10 cellular contexts compared by ENCODE assay signal in genomic region chr11:3123316-3123715, GRCh38. TPM values are rescaled to one million over a fixed set of nuclear protein-coding genes. Genes with fewer than 3 reads are reported as not detected.
DNase-seq lines count a peak whose midpoint lies in the region; ATAC-seq and TF ChIP-seq lines count a peak whose summit lies in the region.
"Had no signal": no experiment of that assay in that cellular context is flagged by ENCODE, and none has a peak within 500 bp of the region (broad histone marks: within the 10 kb centered on the region; RNA-seq: fewer than 3 reads in every experiment).

No MANE protein-coding gene starts in this region.

- TF ChIP-seq CTCF in dorsolateral prefrontal cortex (IDR thresholded peaks at IDR 0.05 in 54 of 56, conservative IDR thresholded peaks at IDR 0.05 in 2 of 56; ENCODE audit: low read depth in 1 of 56, partially characterized antibody in 56 of 56) = no peak

- intact Hi-C loops in dorsolateral prefrontal cortex (cut with DNase I) = no loop called here

- peaks cover 13 to 60% (median 43%) of the 10 kb centered on the region in 10 experiments for H3K4me1 ChIP-seq in BLaER1 treated with 17β-estradiol and CSF1 and Interleukin-3, amounts not matched to agents 10 nM and 100 nM
- peaks cover 31% of the 10 kb centered on the region for H3K4me1 ChIP-seq in muscle layer of colon (ENCODE audit: insufficient read depth, low read length)
- H3K4me1 ChIP-seq: Caco-2 had no signal

- ATAC-seq in GM21515 (IDR thresholded peaks at IDR 0.05; ENCODE audit: unreplicated experiment) (no peak), GM18868 (IDR thresholded peaks at IDR 0.05; ENCODE audit: unreplicated experiment) (no peak)

- H3K36me3 ChIP-seq in BLaER1 treated with 17β-estradiol and CSF1 and Interleukin-3, amounts not matched to agents 10 nM and 100 nM = peaks cover 38 to 88% (median 50%) of the 10 kb centered on the region in 11 experiments
- peaks cover 39% of the 10 kb centered on the region for H3K36me3 ChIP-seq in muscle layer of colon (ENCODE audit: insufficient read depth, low read length)

- peak overlapping the region in 4 of 11 experiments; percentile 72 to 92 (median 83); a peak in 7 of 22 replicates for H3K4me2 ChIP-seq in BLaER1 treated with 17β-estradiol and CSF1 and Interleukin-3, amounts not matched to agents 10 nM and 100 nM

- H3K27me3 ChIP-seq in BLaER1 treated with 17β-estradiol and CSF1 and Interleukin-3, amounts not matched to agents 10 nM and 100 nM = no peaks in the 10 kb centered on the region
- H3K27me3 ChIP-seq in dorsolateral prefrontal cortex (no peaks in the 10 kb centered on the region), muscle layer of colon (ENCODE audit: control insufficient read depth in 1 of 2, insufficient read depth in 2 of 2, low read length in 2 of 2) (no peaks in the 10 kb centered on the region)

- peaks cover 11 to 24% (median 20%) of the 10 kb centered on the region in 11 experiments; a peak in 20 of 22 replicates for H3K9me3 ChIP-seq in BLaER1 treated with 17β-estradiol and CSF1 and Interleukin-3, amounts not matched to agents 10 nM and 100 nM (replicated peaks in 1 of 11)
- no peaks in the 10 kb centered on the region for H3K9me3 ChIP-seq in muscle layer of colon (ENCODE audit: low read length)
- H3K9me3 ChIP-seq: Caco-2 had no signal

- no peak overlapping the region for H3K4me3 ChIP-seq in BLaER1 treated with 17β-estradiol and CSF1 and Interleukin-3, amounts not matched to agents 10 nM and 100 nM
- H3K4me3 ChIP-seq in dorsolateral prefrontal cortex = no peak overlapping the region
- peak overlapping the region in 1 of 2 donors; percentile 23 for H3K4me3 ChIP-seq in muscle layer of colon (ENCODE audit: low read depth in 1 of 2, low read length in 2 of 2)

- peak overlapping the region in 7 of 11 experiments; percentile 32 to 75 (median 68); a peak in 10 of 22 replicates for H3K27ac ChIP-seq in BLaER1 treated with 17β-estradiol and CSF1 and Interleukin-3, amounts not matched to agents 10 nM and 100 nM
- H3K27ac ChIP-seq in dorsolateral prefrontal cortex (peak overlapping the region in 34 of 59 donors; percentile 0 to 80 (median 40)), muscle layer of colon (ENCODE audit: low read depth, low read length) (peak overlapping the region; percentile 57)

- peak overlapping the region in 3 of 11 experiments; percentile 33 to 54 (median 51); a peak in 3 of 22 replicates for H3K9ac ChIP-seq in BLaER1 treated with 17β-estradiol and CSF1 and Interleukin-3, amounts not matched to agents 10 nM and 100 nM
- H3K9ac ChIP-seq in muscle layer of colon (ENCODE audit: low read length) = no peak overlapping the region

- peak; percentile 31 for DNase-seq in NCI-H2196 treated with DMSO at 0.1 percent for 48 hours (lab: John Stamatoyannopoulos, UW; ENCODE audit: unreplicated experiment)
- peak; percentile 53 to 83 (median 68) for DNase-seq in dorsolateral prefrontal cortex
- no peak for DNase-seq in foreskin melanocyte
- DNase-seq in activated T-cell treated with anti-CD3 and anti-CD28 coated beads, Interleukin-2, amount 50 U/mL, for 1 hour = no peak
- DNase-seq: activated T-cell treated with anti-CD3 and anti-CD28 coated beads for 4 hours had no signal

- peaks cover 0 to 30% (median 0%) of the 10 kb centered on the region in 11 experiments; a peak in 8 of 22 replicates for H4K20me1 ChIP-seq in BLaER1 treated with 17β-estradiol and CSF1 and Interleukin-3, amounts not matched to agents 10 nM and 100 nM

RNA-seq across cellular contexts. Expression of gene OSBPL5, which starts 41.8 kb away (rescaled TPM):
- total RNA-seq in dorsolateral prefrontal cortex = 10 to 100 TPM; 26.3 to 70.7 (median 43.8) TPM

Comparison
In these comparisons a context has a peak if more than half of its experiments do, and no peak if none do; other contexts are left out.
1. DNase-seq: peak in NCI-H2196 treated with DMSO at 0.1 percent for 48 hours (single experiment) and dorsolateral prefrontal cortex (10 of 10); none in foreskin melanocyte (single experiment) and activated T-cell treated with anti-CD3 and anti-CD28 coated beads, Interleukin-2, amount 50 U/mL, for 1 hour (single experiment).
2. Peak in every context shown above with its lines, with median percentiles within 50 percentile points of each other: H3K27ac ChIP-seq.